Comparison of ENCODE assay signal across 8 cellular contexts in the genomic region with DNA sequence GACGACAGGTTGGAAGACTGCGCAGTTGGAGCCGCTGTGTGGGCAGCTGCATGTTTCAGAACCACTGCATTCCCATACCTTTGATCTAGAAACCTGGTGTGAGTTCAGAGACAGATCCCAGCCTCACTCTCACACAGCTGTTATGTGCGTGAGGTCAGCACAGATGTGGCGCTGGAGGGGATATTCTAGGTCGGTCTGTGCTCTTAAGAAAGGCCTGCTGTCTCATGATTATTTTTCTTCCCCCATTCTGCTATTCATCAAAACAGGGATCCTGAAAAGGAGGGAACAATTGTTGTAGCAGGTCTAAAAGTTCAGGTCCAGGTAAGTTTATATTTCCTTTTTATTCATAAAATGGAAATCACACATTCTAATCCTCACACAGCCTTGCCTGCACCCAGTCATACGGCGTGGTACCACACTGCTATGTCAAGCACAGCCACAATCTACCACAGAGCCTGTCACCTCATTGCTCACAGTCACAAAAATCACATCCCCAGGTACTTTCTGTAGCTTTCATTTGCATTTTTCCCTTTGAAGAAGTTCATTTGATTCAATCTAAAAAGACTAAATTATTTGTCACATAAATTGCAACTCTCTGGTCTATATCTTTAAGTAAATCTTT. TPM values are rescaled to one million over a fixed set of nuclear protein-coding genes. Genes with fewer than 3 reads are reported as not detected.
DNase-seq lines count a peak whose midpoint lies in the region; ATAC-seq and TF ChIP-seq lines count a peak whose summit lies in the region.

No MANE protein-coding gene starts in this region.

- CTCF ChIA-PET in PC-9 (lab: Charles Lee), result no interaction called here

- no peaks in the 10 kb centered on the region for H3F3A ChIP-seq in PC-9 (ENCODE audit: insufficient read depth, low read depth)

- DNase-seq in GM06990 (ENCODE audit: extremely low read depth, insufficient read length) (no peak), PC-9 (no peak)

- H3K79me2 ChIP-seq in PC-9 (ENCODE audit: low read depth), result 0 out of 2 replicates have a peak, but pooled peaks cover 3% of the 10 kb centered on the region

- POLR2A ChIA-PET in PC-9 (lab: Charles Lee; ENCODE audit: unreplicated experiment), result interaction anchor here (0.6 kb wide), 1 partner anchor 27 kb away, joined by 3 read pairs; the partner anchor contains the start of gene PSMC4

- no peaks in the 10 kb centered on the region for H3K27me3 ChIP-seq in GM06990 (replicated peaks; ENCODE audit: control insufficient read depth, insufficient read depth, low read length)
- no peaks in the 10 kb centered on the region for H3K27me3 ChIP-seq in PC-9 (ENCODE audit: insufficient read depth, low read depth)
- H3K27me3 ChIP-seq in duodenal mucosa (ENCODE audit: control insufficient read depth in 1 of 2, insufficient read depth in 2 of 2, low read length in 2 of 2), result no peaks in the 10 kb centered on the region
- no peaks in the 10 kb centered on the region for H3K27me3 ChIP-seq in neutrophil

- peak overlapping the region; percentile 85 for H3K4me3 ChIP-seq in GM06990 (replicated peaks; ENCODE audit: low read depth, low read length)
- H3K4me3 ChIP-seq in PC-9, result no peak overlapping the region; the same call in 1 of the 2 replicates
- peak overlapping the region; percentile 93 to 94 for H3K4me3 ChIP-seq in duodenal mucosa (ENCODE audit: low read depth in 1 of 2, low read length in 2 of 2)
- peak overlapping the region; percentile 72 to 73 for H3K4me3 ChIP-seq in neutrophil (ENCODE audit: low read depth in 1 of 2, low read length in 1 of 2)

- BruUV-seq in PC-9 (replicated peaks; lab: Mats Ljungman, UMichigan), result no TSS peak

- peak overlapping the region; percentile 65 to 87 for H3K9ac ChIP-seq in duodenal mucosa (ENCODE audit: low read depth in 1 of 2, low read length in 2 of 2)

- no peak overlapping the region for H3K27ac ChIP-seq in PC-9
- H3K27ac ChIP-seq in duodenal mucosa (ENCODE audit: low read depth, low read length), result no peak overlapping the region
- peak overlapping the region; percentile 72 for H3K27ac ChIP-seq in neutrophil

- H3K9me2 ChIP-seq in PC-9 (ENCODE audit: insufficient read depth), result no peaks in the 10 kb centered on the region

- TF ChIP-seq CTCF in GM06990 (IDR thresholded peaks at IDR 0.05; ENCODE audit: insufficient read depth, low read length, poor library complexity, severe bottlenecking) (no peak), PC-9 (conservative IDR thresholded peaks at IDR 0.05) (no peak), neutrophil (IDR thresholded peaks at IDR 0.05) (no peak)

- no peaks in the 10 kb centered on the region for H3K36me3 ChIP-seq in GM06990 (ENCODE audit: control insufficient read depth, insufficient read depth, low read length)
- H3K36me3 ChIP-seq in PC-9 (ENCODE audit: low read depth), result no peaks in the 10 kb centered on the region
- no peaks in the 10 kb centered on the region for H3K36me3 ChIP-seq in duodenal mucosa (ENCODE audit: control insufficient read depth in 1 of 2, insufficient read depth in 2 of 2, low read length in 2 of 2)
- H3K36me3 ChIP-seq in neutrophil, result no peaks in the 10 kb centered on the region

- ATAC-seq in GM21723 (IDR thresholded peaks at IDR 0.05; ENCODE audit: unreplicated experiment) (no peak), HG02678 (IDR thresholded peaks at IDR 0.05; ENCODE audit: unreplicated experiment) (no peak), GM21528 (IDR thresholded peaks at IDR 0.05; ENCODE audit: low FRiP score, unreplicated experiment) (no peak), GM21381 (IDR thresholded peaks at IDR 0.05; ENCODE audit: unreplicated experiment) (no peak)

- no peaks in the 10 kb centered on the region for H4K20me1 ChIP-seq in PC-9 (ENCODE audit: insufficient read depth)

- 0 out of 2 replicates have a peak overlapping the region, but pooled peaks have one; percentile 100 for H2AFZ ChIP-seq in PC-9

- H3K4me1 ChIP-seq in PC-9 (replicated peaks; ENCODE audit: insufficient read depth) (peaks cover 8% of the 10 kb centered on the region; the same call in 1 of the 2 replicates), duodenal mucosa (ENCODE audit: control insufficient read depth in 1 of 2, insufficient read depth in 2 of 2, low read length in 2 of 2) (peaks cover 10 to 22% of the 10 kb centered on the region in 2 donors), neutrophil (ENCODE audit: control insufficient read depth in 1 of 2, insufficient read depth in 1 of 2, low read depth in 1 of 2, low read length in 1 of 2) (peaks cover 14% of the 10 kb centered on the region in 2 experiments)

- intact Hi-C loops in PC-9 (cut with micrococcal nuclease; ENCODE audit: unreplicated experiment), result no loop called here

- H3K4me2 ChIP-seq in PC-9, result peak overlapping the region; percentile 82; the same call in 1 of the 2 replicates

- H3K9me3 ChIP-seq in PC-9 (ENCODE audit: insufficient read depth, low read depth) (peaks cover 13% of the 10 kb centered on the region; the same call in 1 of the 2 replicates), duodenal mucosa (ENCODE audit: control insufficient read depth in 1 of 2, low read length in 2 of 2) (peaks cover 0 to 5% of the 10 kb centered on the region in 2 donors), neutrophil (no peaks in the 10 kb centered on the region)

RNA-seq across cellular contexts. Expression of gene ZNF546, which starts 0.8 kb away (rescaled TPM):
- 1.9 and 3.6 TPM in 2 replicates for total RNA-seq in PC-9 (2021)

RNA-seq across cellular contexts. Expression of gene PSMC4, which starts 26.7 kb away (rescaled TPM):
- total RNA-seq in PC-9 (2021), result 82.8 and 110 TPM in 2 replicates

RNA-seq across cellular contexts. Expression of gene ZNF780B, which starts 58.3 kb away (rescaled TPM):
- total RNA-seq in PC-9 (2021), result 13.1 and 20.0 TPM in 2 replicates
